ENCODE assay signal across 20 cellular contexts in the genomic region with DNA sequence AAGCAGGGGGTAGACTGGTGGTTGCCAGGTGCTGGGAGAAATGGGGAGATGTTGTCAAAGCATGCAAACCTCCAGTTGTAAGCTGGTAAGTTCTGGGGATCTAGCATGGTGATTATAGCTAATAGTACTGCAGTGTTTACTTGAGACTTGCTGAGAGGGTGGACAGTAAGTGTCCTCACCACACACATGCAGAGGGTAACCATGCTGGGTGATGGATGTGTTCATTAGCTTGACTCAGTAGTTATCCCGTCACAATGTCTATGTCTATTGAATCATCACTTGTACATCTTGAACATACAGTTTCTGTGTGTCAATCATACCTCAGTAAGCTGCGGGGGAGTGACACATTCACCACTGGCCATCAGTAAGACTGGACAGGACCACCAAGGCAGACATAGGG. TPM values are rescaled to one million over a fixed set of nuclear protein-coding genes. Genes with fewer than 3 reads are reported as not detected.
A peak's percentile ranks its signal among the peaks of the same experiment; 100 is the strongest.
DNase-seq lines count a peak whose midpoint lies in the region; ATAC-seq, FAIRE-seq and TF ChIP-seq lines count a peak whose summit lies in the region.
"Had no signal": no experiment of that assay in that cellular context is flagged by ENCODE, and none has a peak within 500 bp of the region (broad histone marks: within the 10 kb centered on the region; RNA-seq: fewer than 3 reads in every experiment).

No MANE protein-coding gene starts in this region.

- TF ChIP-seq CTCF in GM12878 (IDR thresholded peaks at IDR 0.05 in 2 of 3, conservative IDR thresholded peaks at IDR 0.05 in 1 of 3; ENCODE audit: control insufficient read depth in 2 of 3, extremely low read depth in 1 of 3, insufficient read depth in 1 of 3, low read depth in 3 of 3, low read length in 3 of 3), result no peak
- no peak for TF ChIP-seq CTCF in heart right ventricle (IDR thresholded peaks at IDR 0.05)

- peak overlapping the region; percentile 95 for H3K4me2 ChIP-seq in GM12878 (ENCODE audit: control insufficient read depth, insufficient read depth)

- H2AFZ ChIP-seq in GM12878 (ENCODE audit: control insufficient read depth, low read depth, low read length), result no peak overlapping the region

- intact Hi-C loops in GM12878 (cut with micrococcal nuclease; ENCODE audit: unreplicated experiment) (loop anchor here (5.0 kb wide), 1 partner anchor 377 kb away; no protein-coding TSS in a partner anchor), posterior cingulate gyrus (cut with DNase I) (no loop called here), heart right ventricle (cut with DNase I) (loop anchor here in 1 of 10 donors (10.0 kb wide), 1 partner anchor 60 kb away; no protein-coding TSS in a partner anchor)

- no TSS peak for BruUV-seq in GM12878 (replicated peaks; lab: Mats Ljungman, UMichigan)

- POLR2A ChIA-PET in GM12878 (lab: Charles Lee), result interaction anchor here (0.5 to 1.3 kb wide), 2 partner anchors 43 to 82 kb away, joined by 3 read pairs; no protein-coding TSS in a partner anchor

- no peak overlapping the region; the same call in 1 of the 2 replicates for H3K9ac ChIP-seq in GM12878 (ENCODE audit: control insufficient read depth, insufficient read depth, low read length)

- H3K4me1 ChIP-seq in GM12878 (ENCODE audit: control insufficient read depth, insufficient read depth, low read length) (peaks cover 60% of the 10 kb centered on the region), heart right ventricle (no peaks in the 10 kb centered on the region)
- H3K4me1 ChIP-seq: lower lobe of right lung, SJCRH30 had no signal

- H3K4me3 ChIP-seq in GM12878, result peak overlapping the region; percentile 34; the same call in 1 of the 2 replicates
- H3K4me3 ChIP-seq in heart right ventricle, result no peak overlapping the region
- H3K4me3 ChIP-seq: lower lobe of right lung, SJCRH30, skin epidermis, thoracic aorta had no signal

- FAIRE-seq in GM12878 (lab: Jason Lieb, UNC), result no peak

- WGBS in GM12878 (ENCODE audit: insufficient coverage, insufficient replicate concordance, low lambda C conversion rate, missing lambda C conversion rate), result 7% methylated on average over 2 of the region's 2 CpGs
- WGBS in heart right ventricle, 2 donors, result 89 to 97% methylated on average over 2 of the region's 2 CpGs

- no peaks in the 10 kb centered on the region for H3K27me3 ChIP-seq in GM12878 (replicated peaks in 1 of 2; ENCODE audit: control insufficient read depth in 2 of 2, insufficient read depth in 2 of 2, low read length in 1 of 2)
- H3K27me3 ChIP-seq in heart right ventricle, result no peaks in the 10 kb centered on the region
- H3K27me3 ChIP-seq: SJCRH30 had no signal

- CTCF ChIA-PET in GM12878 (lab: Yijun Ruan, JAX), result interaction anchor here (0.7 to 2.4 kb wide), 14 partner anchors 11 to 383 kb away, joined by 3 to 12 read pairs (median 4); no protein-coding TSS in a partner anchor

- TF ChIP-seq POLR2A in GM12878 (IDR thresholded peaks at IDR 0.05; ENCODE audit: low read depth, low read length), result no peak

- SMC1A ChIA-PET in GM12878 (lab: Charles Lee; ENCODE audit: uncharacterized antibody, unreplicated experiment), result interaction anchor here (0.7 to 1.5 kb wide), 9 partner anchors 10 to 380 kb away, joined by 3 to 6 read pairs (median 4); no protein-coding TSS in a partner anchor

- RAD21 ChIA-PET in GM12878 (lab: Charles Lee; ENCODE audit: unreplicated experiment), result interaction anchor here (0.9 to 1.4 kb wide), 5 partner anchors 26 to 139 kb away, joined by 3 to 5 read pairs (median 3); no protein-coding TSS in a partner anchor

- ATAC-seq in GM18858 (IDR thresholded peaks at IDR 0.05; ENCODE audit: unreplicated experiment) (peak; percentile 3), GM21717 (IDR thresholded peaks at IDR 0.05; ENCODE audit: unreplicated experiment) (peak; percentile 8), HG03280 (IDR thresholded peaks at IDR 0.05; ENCODE audit: unreplicated experiment) (peak; percentile 9), GM12878 (no peak), heart right ventricle (no peak), HG02623 (IDR thresholded peaks at IDR 0.05; ENCODE audit: unreplicated experiment) (no peak)
- ATAC-seq: lower lobe of right lung; naive thymus-derived CD8-positive, alpha-beta T cell had no signal

- peaks cover 20% of the 10 kb centered on the region for H3K79me2 ChIP-seq in GM12878 (ENCODE audit: control insufficient read depth, insufficient read depth, low read length)

- no peak for TF ChIP-seq RAD21 in GM12878 (IDR thresholded peaks at IDR 0.05; ENCODE audit: insufficient read depth, low read depth, low read length)

- H3K27ac ChIP-seq in GM12878 (ENCODE audit: control insufficient read depth, insufficient read depth) (peak overlapping the region; percentile 77), heart right ventricle (no peak overlapping the region)
- H3K27ac ChIP-seq: lower lobe of right lung, SJCRH30, skin epidermis, thoracic aorta had no signal

- DNase-seq in GM12878 (ENCODE audit: low read depth, low spot score), result no peak
- DNase-seq in NCI-H774 (lab: John Stamatoyannopoulos, UW), result no peak
- no peak for DNase-seq in posterior cingulate gyrus
- no peak for DNase-seq in heart right ventricle
- DNase-seq: activated effector memory CD4-positive, alpha-beta T cell treated with Interleukin-2 at 50 U/mL for 16 hours; amniotic stem cell; effector CD4-positive, alpha-beta T cell; lower lobe of right lung; naive thymus-derived CD8-positive, alpha-beta T cell; NCI-H2029 treated with DMSO at 0.1 percent for 48 hours; NCI-H510A treated with DMSO at 0.1 percent for 48 hours; OCI-M1; stimulated activated CD4-positive, alpha-beta T cell treated with anti-CD3 and anti-CD28 coated beads, Interleukin-4, amount 100 ng/mL, for 4 hours had no signal

- H3K36me3 ChIP-seq in GM12878 (ENCODE audit: control insufficient read depth in 2 of 2, insufficient read depth in 2 of 2, low read length in 1 of 2) (peaks cover 0 to 16% of the 10 kb centered on the region in 2 experiments; a peak in 2 of 4 replicates), heart right ventricle (peaks cover 0 to 5% (median 0%) of the 10 kb centered on the region in 9 donors)
- H3K36me3 ChIP-seq: lower lobe of right lung had no signal

- H3K9me3 ChIP-seq in GM12878 (replicated peaks; ENCODE audit: control insufficient read depth, insufficient read depth, low read length) (no peaks in the 10 kb centered on the region), heart right ventricle (no peaks in the 10 kb centered on the region)
- H3K9me3 ChIP-seq: lower lobe of right lung, SJCRH30, thoracic aorta had no signal

- in situ Hi-C loops in GM12878 (cut with MboI), result no loop called here

- no peaks in the 10 kb centered on the region for H4K20me1 ChIP-seq in GM12878 (ENCODE audit: control insufficient read depth, insufficient read depth)

- no peak for TF ChIP-seq EP300 in GM12878 (IDR thresholded peaks at IDR 0.05; ENCODE audit: borderline replicate concordance in 1 of 2, control insufficient read depth in 1 of 2, low read depth in 2 of 2, low read length in 2 of 2)

TF ChIP-seq in GM12878, 131 proteins besides CTCF, POLR2A, EP300 and RAD21 (continues in another document):
- TF ChIP-seq HDGF (IDR thresholded peaks at IDR 0.05) (no peak), RCOR1 (conservative IDR thresholded peaks at IDR 0.05; ENCODE audit: low read depth, low read length) (no peak), SMAD5 (IDR thresholded peaks at IDR 0.05; ENCODE audit: low read depth) (no peak), ZSCAN29 (IDR thresholded peaks at IDR 0.05) (no peak)
- TF ChIP-seq, protein P1, sequence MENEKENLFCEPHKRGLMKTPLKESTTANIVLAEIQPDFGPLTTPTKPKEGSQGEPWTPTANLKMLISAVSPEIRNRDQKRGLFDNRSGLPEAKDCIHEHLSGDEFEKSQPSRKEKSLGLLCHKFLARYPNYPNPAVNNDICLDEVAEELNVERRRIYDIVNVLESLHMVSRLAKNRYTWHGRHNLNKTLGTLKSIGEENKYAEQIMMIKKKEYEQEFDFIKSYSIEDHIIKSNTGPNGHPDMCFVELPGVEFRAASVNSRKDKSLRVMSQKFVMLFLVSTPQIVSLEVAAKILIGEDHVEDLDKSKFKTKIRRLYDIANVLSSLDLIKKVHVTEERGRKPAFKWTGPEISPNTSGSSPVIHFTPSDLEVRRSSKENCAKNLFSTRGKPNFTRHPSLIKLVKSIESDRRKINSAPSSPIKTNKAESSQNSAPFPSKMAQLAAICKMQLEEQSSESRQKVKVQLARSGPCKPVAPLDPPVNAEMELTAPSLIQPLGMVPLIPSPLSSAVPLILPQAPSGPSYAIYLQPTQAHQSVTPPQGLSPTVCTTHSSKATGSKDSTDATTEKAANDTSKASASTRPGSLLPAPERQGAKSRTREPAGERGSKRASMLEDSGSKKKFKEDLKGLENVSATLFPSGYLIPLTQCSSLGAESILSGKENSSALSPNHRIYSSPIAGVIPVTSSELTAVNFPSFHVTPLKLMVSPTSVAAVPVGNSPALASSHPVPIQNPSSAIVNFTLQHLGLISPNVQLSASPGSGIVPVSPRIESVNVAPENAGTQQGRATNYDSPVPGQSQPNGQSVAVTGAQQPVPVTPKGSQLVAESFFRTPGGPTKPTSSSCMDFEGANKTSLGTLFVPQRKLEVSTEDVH (IDR thresholded peaks at IDR 0.05; ENCODE audit: low read depth, partially characterized antibody), result no peak

RNA-seq across cellular contexts. Expression of gene GSDME, which starts 42.1 kb away (rescaled TPM):
- total RNA-seq in GM12878 (2013; cell fraction: nucleolus; rRNA removed), result 50.8 and 52.0 TPM in 2 replicates
- total RNA-seq in GM12878 (2014; rRNA removed) (140 and 149 TPM in 2 replicates), GM12878 (2014; rRNA removed; fragmentation: Illumina TruSeq; extraction: Trizol) (95.2 and 96.2 TPM in 2 replicates), GM12878 (2021) (114 and 116 TPM in 2 replicates), heart right ventricle (10 to 100 TPM in 1 of 10 donors, 1 to 10 TPM in 9; 3.3 to 11.9 (median 6.0) TPM)
- 78.4 TPM for polyA plus RNA-seq in GM12878 (2011; ENCODE audit: low read depth)
- polyA plus RNA-seq in GM12878 (2011; rRNA removed) (19.7 and 23.7 TPM in 2 replicates), GM12878 (2014; fragmentation: Illumina TruSeq; extraction: Trizol) (141 and 143 TPM in 2 replicates), GM12878 (2014; fragmentation: Nextera tagmentation; extraction: Ambion mirVana) (10 to 100 TPM; 62.5 to 83.7 TPM), GM12878 (2014; rRNA removed) (128 and 141 TPM in 2 replicates), GM12878 (2016; fragmentation: Nextera tagmentation; extraction: Ambion mirVana) (100 to 1,000 TPM; 242 to 245 TPM), heart right ventricle (1 to 10 TPM; 2.8 to 5.6 TPM)
- polyA plus RNA-seq in GM12878 (2011; cell fraction: cytosol; rRNA removed), result 18.6 and 22.3 TPM in 2 replicates
- 30.2 and 33.1 TPM in 2 replicates for polyA plus RNA-seq in GM12878 (2011; cell fraction: nucleus; rRNA removed)
- polyA plus RNA-seq in GM12878 (2012), result 92.4 and 94.8 TPM in 2 replicates
- polyA minus RNA-seq in GM12878 (2011; rRNA and poly(A)+ RNA removed), result 27.0 and 41.7 TPM in 2 replicates
- polyA minus RNA-seq in GM12878 (2011; cell fraction: cytosol; rRNA and poly(A)+ RNA removed), result 6.1 and 7.5 TPM in 2 replicates
- 12.8 and 19.2 TPM in 2 replicates for polyA minus RNA-seq in GM12878 (2011; cell fraction: nucleus; rRNA and poly(A)+ RNA removed)

Comparison
In these comparisons a context has a peak if more than half of its experiments do, and no peak if none do; other contexts are left out.
1. ATAC-seq: peak in GM18858 (single experiment), GM21717 (single experiment) and HG03280 (single experiment); none in GM12878 (single experiment), heart right ventricle (0 of 8) and HG02623 (single experiment).
2. RNA of gene GSDME, which starts 42.1 kb away (total RNA-seq): 50.8 to 149 TPM in GM12878; 3.3 to 11.9 TPM in heart right ventricle; every median in the first group is over 4 times any median in the second.